In genomic region chr7:76352193-76352592, GRCh38 we compare ENCODE assay signal across 12 cellular contexts. TPM values are rescaled to one million over a fixed set of nuclear protein-coding genes. Genes with fewer than 3 reads are reported as not detected.
DNase-seq lines count a peak whose midpoint lies in the region; ATAC-seq and TF ChIP-seq lines count a peak whose summit lies in the region.
"Had no signal": no experiment of that assay in that cellular context is flagged by ENCODE, and none has a peak within 500 bp of the region (broad histone marks: within the 10 kb centered on the region; RNA-seq: fewer than 3 reads in every experiment).

No MANE protein-coding gene starts in this region.

- peaks cover 99% of the 10 kb centered on the region for H4K20me1 ChIP-seq in PC-9 (ENCODE audit: insufficient read depth)

- TF ChIP-seq CTCF in PC-9 (conservative IDR thresholded peaks at IDR 0.05) (no peak), gastroesophageal sphincter (IDR thresholded peaks at IDR 0.05) (no peak)

- POLR2A ChIA-PET in PC-9 (lab: Charles Lee; ENCODE audit: unreplicated experiment) = interaction anchor here (0.6 kb wide), 1 partner anchor 482 kb away, joined by 3 read pairs; no protein-coding TSS in a partner anchor

- no TSS peak for BruUV-seq in PC-9 (replicated peaks; lab: Mats Ljungman, UMichigan)

- H3K4me1 ChIP-seq in PC-9 (replicated peaks; ENCODE audit: insufficient read depth) (peaks cover 33% of the 10 kb centered on the region), gastroesophageal sphincter (peaks cover 6 to 84% (median 21%) of the 10 kb centered on the region in 3 donors), skeletal muscle tissue (ENCODE audit: control insufficient read depth in 3 of 3, insufficient read depth in 3 of 3, low read length in 3 of 3) (peaks cover 61 to 72% (median 61%) of the 10 kb centered on the region in 3 donors)

- H2AFZ ChIP-seq in PC-9 = no peak overlapping the region

- H3K4me3 ChIP-seq in PC-9 = no peak overlapping the region
- no peak overlapping the region for H3K4me3 ChIP-seq in gastroesophageal sphincter
- no peak overlapping the region for H3K4me3 ChIP-seq in skeletal muscle tissue (ENCODE audit: low read length in 3 of 3)
- H3K4me3 ChIP-seq: BLaER1, tibial nerve had no signal

- H3K79me2 ChIP-seq in PC-9 (ENCODE audit: low read depth) = peaks cover 100% of the 10 kb centered on the region

- H3K27ac ChIP-seq in PC-9 = peak overlapping the region; percentile 10; the same call in 1 of the 2 replicates
- H3K27ac ChIP-seq in gastroesophageal sphincter = peak overlapping the region in 3 of 4 donors; percentile 0 to 47 (median 43)
- peak overlapping the region; percentile 79 for H3K27ac ChIP-seq in skeletal muscle tissue (ENCODE audit: low read depth, low read length)
- H3K27ac ChIP-seq: BLaER1, tibial nerve had no signal

- H3K9ac ChIP-seq in skeletal muscle tissue (ENCODE audit: low read depth in 1 of 3, low read length in 3 of 3) = peak overlapping the region; percentile 35 to 56 (median 53)
- H3K9ac ChIP-seq: BLaER1 had no signal

- no peaks in the 10 kb centered on the region for H3K9me2 ChIP-seq in PC-9 (ENCODE audit: insufficient read depth)

- intact Hi-C loops in PC-9 (cut with micrococcal nuclease; ENCODE audit: unreplicated experiment) = no loop called here

- CTCF ChIA-PET in PC-9 (lab: Charles Lee) = no interaction called here

- H3K36me3 ChIP-seq in PC-9 (ENCODE audit: low read depth) (peaks cover 46% of the 10 kb centered on the region), gastroesophageal sphincter (peaks cover 0 to 25% of the 10 kb centered on the region in 2 donors), skeletal muscle tissue (ENCODE audit: control insufficient read depth in 3 of 3, insufficient read depth in 3 of 3, low read length in 3 of 3) (peaks cover 0 to 14% (median 10%) of the 10 kb centered on the region in 3 donors)

- H3K9me3 ChIP-seq in PC-9 (ENCODE audit: insufficient read depth, low read depth) (no peaks in the 10 kb centered on the region), gastroesophageal sphincter (no peaks in the 10 kb centered on the region), skeletal muscle tissue (ENCODE audit: control insufficient read depth in 3 of 3, low read length in 3 of 3) (no peaks in the 10 kb centered on the region)
- H3K9me3 ChIP-seq: tibial nerve had no signal

- no peak for TF ChIP-seq POLR2A in gastroesophageal sphincter (IDR thresholded peaks at IDR 0.05)

- ATAC-seq in gastroesophageal sphincter = no peak

- H3K27me3 ChIP-seq in PC-9 (ENCODE audit: insufficient read depth, low read depth) = no peaks in the 10 kb centered on the region
- no peaks in the 10 kb centered on the region for H3K27me3 ChIP-seq in gastroesophageal sphincter
- H3K27me3 ChIP-seq in skeletal muscle tissue (ENCODE audit: control insufficient read depth in 3 of 3, insufficient read depth in 3 of 3, low read length in 3 of 3) = no peaks in the 10 kb centered on the region
- H3K27me3 ChIP-seq: BLaER1, tibial nerve had no signal

- peaks cover 39% of the 10 kb centered on the region for H3F3A ChIP-seq in PC-9 (ENCODE audit: insufficient read depth, low read depth)

- DNase-seq in activated naive CD4-positive, alpha-beta T cell treated with Interleukin-2 at 50 U/mL for 16 hours = peak; percentile 12
- no peak for DNase-seq in activated naive CD4-positive, alpha-beta T cell treated with anti-CD3 and anti-CD28 coated beads, Interleukin-2, amount 50 U/mL, for 16 hours
- DNase-seq in PC-9 (no peak), D341Med (ENCODE audit: low spot score) (no peak), NCI-H774 (lab: John Stamatoyannopoulos, UW) (no peak)
- no peak for DNase-seq in stimulated activated CD4-positive, alpha-beta T cell treated with anti-CD3 and anti-CD28 coated beads, Interleukin-4, amount 100 ng/mL, for 4 hours
- DNase-seq: endodermal cell, midbrain had no signal

- no peak overlapping the region for H3K4me2 ChIP-seq in PC-9
- H3K4me2 ChIP-seq: BLaER1 had no signal

- no peak for TF ChIP-seq EP300 in gastroesophageal sphincter (IDR thresholded peaks at IDR 0.05)

- WGBS in gastroesophageal sphincter (ENCODE audit: low coverage in 1 of 2), 2 donors = 51% methylated on average over 6 of the region's 6 CpGs; no CpG with 5 or more reads in 1 of the 2 donors

RNA-seq across cellular contexts. Expression of gene YWHAG, which starts 6.6 kb away (rescaled TPM):
- total RNA-seq in PC-9 (2021) (206 and 250 TPM in 2 replicates), gastroesophageal sphincter (10 to 100 TPM; 49.8 to 86.2 (median 70.3) TPM), skeletal muscle tissue (86.1 TPM)

RNA-seq across cellular contexts. Expression of gene HSPB1, which starts 49.7 kb away (rescaled TPM):
- 376 and 414 TPM in 2 replicates for total RNA-seq in PC-9 (2021)
- total RNA-seq in gastroesophageal sphincter = 1,000 to 10,000 TPM in 2 of 4 donors, 100 to 1,000 TPM in 2; 880 to 2,548 (median 1,000) TPM
- 80.4 TPM for total RNA-seq in skeletal muscle tissue

RNA-seq across cellular contexts. Expression of gene SSC4D, which starts 57.3 kb away (rescaled TPM):
- 3.5 and 3.9 TPM in 2 replicates for total RNA-seq in PC-9 (2021)
- total RNA-seq in gastroesophageal sphincter = 1 to 10 TPM in 2 of 4 donors, under 1 TPM in 1, not detected in 1; 0.47 to 1.4 (median 1.1) TPM
- total RNA-seq in skeletal muscle tissue = 1.0 TPM

Comparison
In these comparisons a context has a peak if more than half of its experiments do, and no peak if none do; other contexts are left out.
1. H3K27ac ChIP-seq: peak in every context shown above with its lines; median percentile 79 in skeletal muscle tissue; 43 in gastroesophageal sphincter; 10 in PC-9.